Comparison of ENCODE assay signal across 8 cellular contexts in genomic region chr15:48800811-48801460, GRCh38. TPM values are rescaled to one million over a fixed set of nuclear protein-coding genes. Genes with fewer than 3 reads are reported as not detected.
DNase-seq lines count a peak whose midpoint lies in the region; ATAC-seq and TF ChIP-seq lines count a peak whose summit lies in the region.

No MANE protein-coding gene starts in this region.

- TF ChIP-seq POLR2A in prostate gland (IDR thresholded peaks at IDR 0.05): no peak

- H3K4me3 ChIP-seq in GM12865 (ENCODE audit: low read depth, low read length) (no peak overlapping the region), prostate gland (no peak overlapping the region)

- H3K4me1 ChIP-seq in prostate gland (replicated peaks): no peaks in the 10 kb centered on the region

- H3K36me3 ChIP-seq in prostate gland: no peaks in the 10 kb centered on the region

- DNase-seq in GM12865 (ENCODE audit: low read depth): peak; percentile 13
- DNase-seq in NCI-H524 (lab: John Stamatoyannopoulos, UW): peak; percentile 28 to 82
- DNase-seq in epidermal melanocyte (ENCODE audit: insufficient read length, low spot score): peak; percentile 21
- no peak for DNase-seq in prostate gland (ENCODE audit: low spot score)
- no peak for DNase-seq in UCSD-AML1 (lab: John Stamatoyannopoulos, UW; ENCODE audit: unreplicated experiment)
- no peak for DNase-seq in stimulated activated CD4-positive, alpha-beta T cell treated with anti-CD3 and anti-CD28 coated beads, Interleukin-4, amount 100 ng/mL, for 4 hours
- no peak for DNase-seq in SKM-1 (lab: John Stamatoyannopoulos, UW; ENCODE audit: unreplicated experiment)

- intact Hi-C loops in prostate gland (cut with DNase I): loop anchor here (10.0 kb wide), 2 partner anchors 346 to 446 kb away; no protein-coding TSS in a partner anchor

- ATAC-seq in HG02970 (IDR thresholded peaks at IDR 0.05; ENCODE audit: low FRiP score, unreplicated experiment): no peak

- TF ChIP-seq CTCF in GM12865 (IDR thresholded peaks at IDR 0.05; ENCODE audit: insufficient read depth, low read depth, low read length, missing control alignments) (peak; percentile 11), prostate gland (IDR thresholded peaks at IDR 0.05) (peak in 3 of 4 experiments; percentile 40 to 47 (median 43))

- H3K9me3 ChIP-seq in prostate gland: no peaks in the 10 kb centered on the region

- 45% methylated on average over 4 of the region's 4 CpGs for WGBS in prostate gland

- no peaks in the 10 kb centered on the region for H3K27me3 ChIP-seq in prostate gland (replicated peaks; ENCODE audit: insufficient read depth)

- no peak overlapping the region for H3K27ac ChIP-seq in prostate gland

RNA-seq across cellular contexts. Expression of gene CEP152, which starts 9.9 kb away (rescaled TPM):
- total RNA-seq in prostate gland: 1 to 10 TPM; 5.9 to 9.0 TPM

Comparison
In these comparisons a context has a peak if more than half of its experiments do, and no peak if none do; other contexts are left out.
1. DNase-seq: peak in GM12865 (single experiment), NCI-H524 (2 of 2) and epidermal melanocyte (single experiment); none in prostate gland (single experiment), UCSD-AML1 (single experiment), stimulated activated CD4-positive, alpha-beta T cell treated with anti-CD3 and anti-CD28 coated beads, Interleukin-4, amount 100 ng/mL, for 4 hours (0 of 2) and SKM-1 (single experiment).